9 cellular contexts compared by ENCODE assay signal in the genomic region with DNA sequence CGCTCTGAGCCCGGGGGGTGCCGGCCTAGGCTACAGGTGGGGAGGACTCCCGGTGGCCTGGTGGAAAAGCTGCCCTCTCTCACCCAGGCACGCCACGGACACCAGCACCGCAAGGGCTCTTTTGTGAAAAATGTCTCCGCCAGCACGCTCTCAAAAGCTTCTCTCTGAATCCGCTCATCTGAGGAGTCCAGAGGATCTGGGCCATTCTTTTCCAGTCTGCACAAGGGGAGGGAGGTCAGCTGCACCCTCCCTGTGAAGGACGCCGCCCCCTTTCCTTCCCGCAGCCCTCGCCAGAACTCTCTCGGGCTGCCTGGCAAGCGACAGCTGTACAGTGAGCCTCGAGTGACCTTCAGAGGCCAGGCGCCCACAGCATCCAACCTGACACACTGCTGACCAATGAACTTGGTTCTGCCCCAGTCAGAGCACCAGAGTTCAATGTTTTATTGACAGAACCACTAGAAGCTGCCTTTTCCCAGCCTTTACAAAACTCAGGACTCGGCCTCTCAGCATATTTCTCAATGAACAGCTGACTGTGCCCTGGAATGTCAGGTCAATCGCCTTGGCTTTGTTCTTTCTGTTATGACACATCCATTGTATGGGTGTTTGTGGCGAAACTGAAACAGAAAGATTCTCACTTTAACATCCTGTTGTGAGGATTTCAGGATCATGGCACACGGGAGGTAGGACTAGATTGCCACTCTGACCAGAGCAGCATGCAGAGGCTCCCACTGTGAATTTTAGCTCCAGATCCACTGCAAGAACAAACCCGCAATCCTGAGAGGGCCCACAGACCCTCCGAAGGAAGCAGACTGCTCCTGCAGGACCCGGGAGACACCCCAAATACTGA. TPM values are rescaled to one million over a fixed set of nuclear protein-coding genes. Genes with fewer than 3 reads are reported as not detected.
A peak's percentile ranks its signal among the peaks of the same experiment; 100 is the strongest.
DNase-seq lines count a peak whose midpoint lies in the region; ATAC-seq, FAIRE-seq and TF ChIP-seq lines count a peak whose summit lies in the region.
"Had no signal": no experiment of that assay in that cellular context is flagged by ENCODE, and none has a peak within 500 bp of the region (broad histone marks: within the 10 kb centered on the region; RNA-seq: fewer than 3 reads in every experiment).

No MANE protein-coding gene starts in this region.

- H3K79me2 ChIP-seq in H1 (ENCODE audit: control insufficient read depth in 1 of 2, insufficient read depth in 2 of 2, low read length in 2 of 2): no peaks in the 10 kb centered on the region

- no peak overlapping the region for H2AFZ ChIP-seq in H1 (ENCODE audit: low read length)

- intact Hi-C loops in testis (cut with DNase I; ENCODE audit: low total_unique reads): no loop called here

- H3K4me3 ChIP-seq in BJ (ENCODE audit: low read depth, low read length) (peak overlapping the region; percentile 12), SJSA1 (no peak overlapping the region), H1 (ENCODE audit: extremely low read depth in 1 of 4, insufficient read depth in 2 of 4, low read depth in 3 of 4, low read length in 4 of 4) (peak overlapping the region; percentile 25 to 83 (median 47); a peak in 6 of 8 replicates), testis (peak overlapping the region; percentile 56 to 59)

- peak overlapping the region; percentile 87; the same call in 1 of the 2 replicates for H2BK5ac ChIP-seq in H1 (ENCODE audit: low read depth, low read length)

- H2BK12ac ChIP-seq in H1 (ENCODE audit: low read depth, low read length): peak overlapping the region; percentile 91

- POLR2A ChIA-PET in BJ (lab: Charles Lee): no interaction called here
- POLR2A ChIA-PET in H1 (lab: Charles Lee; ENCODE audit: partially characterized antibody): interaction anchor here (1.0 to 2.6 kb wide), 11 partner anchors 16 to 199 kb away, joined by 3 to 10 read pairs (median 3); partner anchors contain the start of gene SERPINB9

- 21% methylated on average over 18 of the region's 25 CpGs; no CpG with 5 or more reads in 1 of the 2 experiments for WGBS in H1 (ENCODE audit: extremely low coverage in 1 of 2, insufficient coverage in 1 of 2, insufficient read length in 1 of 2, insufficient replicate concordance in 2 of 2, low coverage in 1 of 2, low lambda C conversion rate in 2 of 2, missing lambda C conversion rate in 1 of 2), 2 experiments
- WGBS in testis, 2 donors: 5 to 15% methylated on average over 5 to 17 of the region's 25 CpGs

- peak overlapping the region; percentile 86 for H2BK120ac ChIP-seq in H1 (replicated peaks; ENCODE audit: low read depth, low read length)

- H4K20me1 ChIP-seq in H1 (replicated peaks in 1 of 2; ENCODE audit: control insufficient read depth in 1 of 2, insufficient read depth in 2 of 2, low read length in 2 of 2): no peaks in the 10 kb centered on the region

- H3K4ac ChIP-seq in H1 (replicated peaks; ENCODE audit: insufficient read length, low read depth, low read length): no peak overlapping the region

- H3K36me3 ChIP-seq in BJ (ENCODE audit: control insufficient read depth, insufficient read depth, low read length) (no peaks in the 10 kb centered on the region), SJSA1 (no peaks in the 10 kb centered on the region), H1 (ENCODE audit: control insufficient read depth in 2 of 4, insufficient read depth in 4 of 4, low read length in 3 of 4) (peaks cover 0 to 3% (median 0%) of the 10 kb centered on the region in 4 experiments; a peak in 1 of 8 replicates), testis (ENCODE audit: low read depth, missing control alignments) (no peaks in the 10 kb centered on the region)

- peak overlapping the region; percentile 63 to 85 for H3K4me2 ChIP-seq in H1 (ENCODE audit: insufficient read depth in 1 of 2, low read depth in 2 of 2, low read length in 2 of 2)

- H4K8ac ChIP-seq in H1 (ENCODE audit: extremely low read depth, insufficient read depth, low read length): peak overlapping the region; percentile 74; the same call in 1 of the 2 replicates

- peak overlapping the region; percentile 64 for H4K5ac ChIP-seq in H1 (ENCODE audit: insufficient read length, low read depth, low read length)

- H3K4me1 ChIP-seq in SJSA1 (replicated peaks) (peaks cover 26% of the 10 kb centered on the region), H1 (replicated peaks in 1 of 4; ENCODE audit: control insufficient read depth in 3 of 4, insufficient read depth in 4 of 4, low read length in 3 of 4) (peaks cover 15 to 25% (median 18%) of the 10 kb centered on the region in 4 experiments), testis (peaks cover 23% of the 10 kb centered on the region)

- CTCF ChIA-PET in BJ (lab: Yijun Ruan, JAX) (interaction anchor here (0.7 to 1.9 kb wide), 7 partner anchors 18 to 150 kb away, joined by 3 to 10 read pairs (median 4); no protein-coding TSS in a partner anchor), H1 (lab: Charles Lee; ENCODE audit: partially characterized antibody) (interaction anchor here (0.5 to 3.0 kb wide), 8 partner anchors 8 to 126 kb away, joined by 3 to 10 read pairs (median 4); no protein-coding TSS in a partner anchor)

- peak overlapping the region; percentile 97 for H4K91ac ChIP-seq in H1 (replicated peaks; ENCODE audit: insufficient read length, low read length)

- no peak for FAIRE-seq in H1 (lab: Jason Lieb, UNC)

- H3K9me3 ChIP-seq in SJSA1 (replicated peaks): no peaks in the 10 kb centered on the region
- H3K9me3 ChIP-seq in H1 (ENCODE audit: insufficient read depth in 2 of 2, low read depth in 1 of 2, low read length in 1 of 2): no peaks in the 10 kb centered on the region
- no peaks in the 10 kb centered on the region for H3K9me3 ChIP-seq in testis

- H3K23ac ChIP-seq in H1 (ENCODE audit: insufficient read length): no peak overlapping the region

- H2BK15ac ChIP-seq in H1 (ENCODE audit: low read length): peak overlapping the region; percentile 96

- TF ChIP-seq POLR2A in H1 (IDR thresholded peaks at IDR 0.05; ENCODE audit: control extremely low read depth in 1 of 2, low read depth in 2 of 2, low read length in 2 of 2): no peak
- no peak for TF ChIP-seq POLR2A in testis (IDR thresholded peaks at IDR 0.05)

- peak overlapping the region; percentile 32; the same call in 1 of the 2 replicates for H2AK5ac ChIP-seq in H1 (ENCODE audit: low read depth, low read length)

- no peak for TF ChIP-seq EP300 in H1 (IDR thresholded peaks at IDR 0.05; ENCODE audit: borderline replicate concordance in 1 of 2, low read depth in 2 of 2, low read length in 2 of 2)

- H3K27ac ChIP-seq in SJSA1 (peak overlapping the region; percentile 62), H1 (ENCODE audit: low read depth, low read length) (no peak overlapping the region; the same call in 1 of the 2 replicates), testis (peak overlapping the region; percentile 80 to 89)
- H3K27ac ChIP-seq: KMS-11 had no signal

- H3K9ac ChIP-seq in H1 (replicated peaks in 1 of 4; ENCODE audit: extremely low read depth in 1 of 4, low read depth in 3 of 4, low read length in 3 of 4): no peak overlapping the region; a peak in 2 of 7 replicates

- peak overlapping the region; percentile 85 for H3K18ac ChIP-seq in H1 (ENCODE audit: extremely low read depth, low read length)

- DNase-seq in BJ (ENCODE audit: low read depth): peak; percentile 49
- DNase-seq in SJSA1 (ENCODE audit: low read depth in 1 of 2, low spot score in 2 of 2): peak; percentile 65 to 76
- no peak for DNase-seq in H1 (ENCODE audit: low read depth in 1 of 2, low spot score in 2 of 2)
- DNase-seq in medulla oblongata (ENCODE audit: extremely low spot score): peak; percentile 72
- peak; percentile 93 for DNase-seq in testis

- H2BK20ac ChIP-seq in H1 (ENCODE audit: low read length): peak overlapping the region; percentile 100

- H3K56ac ChIP-seq in H1 (replicated peaks; ENCODE audit: insufficient read length, low read depth, low read length): no peak overlapping the region

- H3K27me3 ChIP-seq in BJ (ENCODE audit: control insufficient read depth, insufficient read depth, low read length) (peaks cover 3% of the 10 kb centered on the region; the same call in 1 of the 2 replicates), SJSA1 (replicated peaks) (no peaks in the 10 kb centered on the region), H1 (replicated peaks in 1 of 4; ENCODE audit: control insufficient read depth in 3 of 4, extremely low read depth in 1 of 4, insufficient read depth in 3 of 4, low read length in 3 of 4) (peaks cover 0 to 7% (median 6%) of the 10 kb centered on the region in 4 experiments; a peak in 3 of 7 replicates), testis (no peaks in the 10 kb centered on the region)

- H3K79me1 ChIP-seq in H1 (ENCODE audit: low read depth, low read length): no peaks in the 10 kb centered on the region; the same call in 1 of the 2 replicates

- no peak overlapping the region for H3K14ac ChIP-seq in H1 (ENCODE audit: insufficient read length)

- peak; percentile 36 for ATAC-seq in GM21786 (IDR thresholded peaks at IDR 0.05; ENCODE audit: unreplicated experiment)
- ATAC-seq in GM19324 (IDR thresholded peaks at IDR 0.05; ENCODE audit: low FRiP score, unreplicated experiment): no peak
- no peak for ATAC-seq in GM21717 (IDR thresholded peaks at IDR 0.05; ENCODE audit: unreplicated experiment)

- peaks cover 8% of the 10 kb centered on the region for H3K23me2 ChIP-seq in H1 (ENCODE audit: low read depth, low read length)

- TF ChIP-seq RAD21 in H1 (IDR thresholded peaks at IDR 0.05 in 1 of 2, conservative IDR thresholded peaks at IDR 0.05 in 1 of 2; ENCODE audit: low read depth in 2 of 2, low read length in 2 of 2): no peak

- TF ChIP-seq CTCF in BJ (IDR thresholded peaks at IDR 0.05; ENCODE audit: insufficient read depth, low read depth, low read length): no peak
- no peak for TF ChIP-seq CTCF in H1 (IDR thresholded peaks at IDR 0.05; ENCODE audit: control extremely low read depth in 1 of 3, insufficient read depth in 1 of 3, low read depth in 1 of 3, low read length in 3 of 3)
- TF ChIP-seq CTCF in testis (IDR thresholded peaks at IDR 0.05): no peak

RNA-seq across cellular contexts. Expression of gene SERPINB9, which starts 26.7 kb away (rescaled TPM):
- 2.8 and 3.7 TPM in 2 replicates for polyA plus RNA-seq in BJ (2011; rRNA removed)
- 3.2 and 5.0 TPM in 2 replicates for polyA minus RNA-seq in BJ (2011; rRNA and poly(A)+ RNA removed)
- total RNA-seq in SJSA1 (2014; rRNA removed; shearing (Covaris generic)): 5.0 and 6.8 TPM in 2 replicates
- total RNA-seq in H1 (2021; fragmentation: NEBNext Ultra II Directional; extraction: Animal tissue kit (Norgen Biotek cat#: 25700)): 63.5 and 66.8 TPM in 2 replicates
- polyA plus RNA-seq in H1 (2011; rRNA removed): 53.5 and 93.8 TPM in 2 replicates
- 58.9 TPM for polyA plus RNA-seq in H1 (2011; cell fraction: cytosol; rRNA removed)
- 23.5 TPM for polyA plus RNA-seq in H1 (2011; cell fraction: nucleus; rRNA removed)
- 56.9 to 68.1 TPM (median 58.4 TPM) in 4 replicates for polyA plus RNA-seq in H1 (2012, experiment 1 of 2)
- 26.8 TPM for polyA plus RNA-seq in H1 (2012, experiment 2 of 2)
- polyA plus RNA-seq in H1 (2013, experiment 1 of 2): 31.2 TPM
- polyA plus RNA-seq in H1 (2013, experiment 2 of 2): 29.8 TPM
- 100 and 149 TPM in 2 replicates for polyA minus RNA-seq in H1 (2011; rRNA and poly(A)+ RNA removed)
- polyA minus RNA-seq in H1 (2011; cell fraction: cytosol; rRNA and poly(A)+ RNA removed): 53.1 TPM
- 25.0 TPM for polyA minus RNA-seq in H1 (2011; cell fraction: nucleus; rRNA and poly(A)+ RNA removed)
- 10 to 100 TPM; 33.9 to 60.0 TPM for total RNA-seq in testis
- 19.1 TPM for polyA plus RNA-seq in testis (ENCODE audit: insufficient read depth, low read depth, low replicate concordance)

RNA-seq across cellular contexts. Expression of gene SERPINB1, which starts 34.8 kb away (rescaled TPM):
- 17.9 and 31.3 TPM in 2 replicates for polyA plus RNA-seq in BJ (2011; rRNA removed)
- polyA minus RNA-seq in BJ (2011; rRNA and poly(A)+ RNA removed): 7.3 and 9.7 TPM in 2 replicates
- total RNA-seq in SJSA1 (2014; rRNA removed; shearing (Covaris generic)): 22.6 and 28.0 TPM in 2 replicates
- total RNA-seq in H1 (2021; fragmentation: NEBNext Ultra II Directional; extraction: Animal tissue kit (Norgen Biotek cat#: 25700)): 17.3 and 20.0 TPM in 2 replicates
- polyA plus RNA-seq in H1 (2011; rRNA removed): 6.1 and 8.1 TPM in 2 replicates
- polyA plus RNA-seq in H1 (2011; cell fraction: cytosol; rRNA removed): 10.5 TPM
- 6.2 TPM for polyA plus RNA-seq in H1 (2011; cell fraction: nucleus; rRNA removed)
- polyA plus RNA-seq in H1 (2012, experiment 1 of 2): 10.7 to 16.0 TPM (median 12.9 TPM) in 4 replicates
- polyA plus RNA-seq in H1 (2012, experiment 2 of 2): 4.4 TPM
- 11.4 TPM for polyA plus RNA-seq in H1 (2013, experiment 1 of 2)
- 11.6 TPM for polyA plus RNA-seq in H1 (2013, experiment 2 of 2)
- polyA minus RNA-seq in H1 (2011; rRNA and poly(A)+ RNA removed): 6.2 and 8.8 TPM in 2 replicates
- 8.2 TPM for polyA minus RNA-seq in H1 (2011; cell fraction: cytosol; rRNA and poly(A)+ RNA removed)
- 8.8 TPM for polyA minus RNA-seq in H1 (2011; cell fraction: nucleus; rRNA and poly(A)+ RNA removed)
- 10 to 100 TPM; 15.0 to 19.6 TPM for total RNA-seq in testis
- polyA plus RNA-seq in testis (ENCODE audit: insufficient read depth, low read depth, low replicate concordance): 19.4 TPM

Comparison
In these comparisons a context has a peak if more than half of its experiments do, and no peak if none do; other contexts are left out.
1. DNase-seq: peak in BJ (single experiment), SJSA1 (2 of 2), medulla oblongata (single experiment) and testis (single experiment); none in H1 (0 of 2).